12 cellular contexts compared by ENCODE assay signal in the genomic region with DNA sequence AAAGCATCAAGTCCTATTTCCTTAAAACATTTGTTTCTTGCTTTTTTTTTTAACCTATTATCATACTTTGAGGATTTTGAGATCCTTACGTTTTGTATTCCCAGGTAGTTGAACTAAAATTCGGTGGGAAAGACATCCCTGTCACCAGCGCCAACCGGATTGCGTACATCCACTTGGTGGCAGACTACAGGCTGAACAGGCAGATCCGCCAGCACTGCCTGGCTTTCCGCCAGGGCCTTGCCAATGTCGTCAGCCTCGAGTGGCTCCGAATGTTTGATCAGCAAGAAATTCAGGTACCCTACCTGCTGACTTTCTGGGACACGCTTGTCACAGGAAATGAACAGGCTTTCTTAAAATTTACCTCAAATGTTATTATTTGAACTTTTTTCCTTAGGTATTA.
A peak's percentile ranks its signal among the peaks of the same experiment; 100 is the strongest.
DNase-seq lines count a peak whose midpoint lies in the region; ATAC-seq, FAIRE-seq and TF ChIP-seq lines count a peak whose summit lies in the region.
"Had no signal": no experiment of that assay in that cellular context is flagged by ENCODE, and none has a peak within 500 bp of the region (broad histone marks: within the 10 kb centered on the region; RNA-seq: fewer than 3 reads in every experiment).

No MANE protein-coding gene starts in this region.

- no peak overlapping the region for H2AFZ ChIP-seq in keratinocyte (ENCODE audit: control insufficient read depth, low read length)
- H2AFZ ChIP-seq: hepatocyte, neural progenitor cell had no signal

- H3K36me3 Mint-ChIP-seq in MCF 10A (ENCODE audit: insufficient read depth, unreplicated experiment) = peaks cover 79% of the 10 kb centered on the region
- no peaks in the 10 kb centered on the region for H3K36me3 Mint-ChIP-seq in T-helper 17 cell (ENCODE audit: low read depth)
- peaks cover 15% of the 10 kb centered on the region for H3K36me3 Mint-ChIP-seq in activated naive CD8-positive, alpha-beta T cell treated with anti-CD3 and anti-CD28 coated beads for 36 hours

- no peak for ATAC-seq in T-helper 17 cell
- ATAC-seq in upper lobe of right lung = peak; percentile 88

- H3K9me3 ChIP-seq in T-helper 17 cell (ENCODE audit: control insufficient read depth, low read length, poor library complexity, severe bottlenecking) (no peaks in the 10 kb centered on the region), keratinocyte (ENCODE audit: control insufficient read depth, low read depth, low read length) (no peaks in the 10 kb centered on the region), upper lobe of right lung (no peaks in the 10 kb centered on the region)
- H3K9me3 ChIP-seq: uterus had no signal

- no peak overlapping the region for H3K9ac ChIP-seq in keratinocyte (ENCODE audit: control insufficient read depth, extremely low read depth, insufficient read depth, low read length)
- H3K9ac ChIP-seq: neural progenitor cell had no signal

- no peaks in the 10 kb centered on the region for H3K9me1 ChIP-seq in keratinocyte (ENCODE audit: control insufficient read depth, extremely low read depth, insufficient read depth, low read length)

- no peaks in the 10 kb centered on the region for H3K27me3 ChIP-seq in keratinocyte (ENCODE audit: control insufficient read depth, extremely low read depth, insufficient read depth, low read length)
- H3K27me3 ChIP-seq in upper lobe of right lung = no peaks in the 10 kb centered on the region
- H3K27me3 ChIP-seq: hepatocyte, neural progenitor cell, uterus had no signal

- POLR2A ChIA-PET in MCF 10A (lab: Yijun Ruan, JAX) = no interaction called here

- H3K4me1 Mint-ChIP-seq in MCF 10A (ENCODE audit: insufficient read depth, unreplicated experiment) (no peaks in the 10 kb centered on the region), T-helper 17 cell (peaks cover 2% of the 10 kb centered on the region)
- H3K4me1 Mint-ChIP-seq in activated naive CD8-positive, alpha-beta T cell treated with anti-CD3 and anti-CD28 coated beads for 36 hours = no peaks in the 10 kb centered on the region
- H3K4me1 Mint-ChIP-seq: neural progenitor cell had no signal

- H3K4me3 ChIP-seq in keratinocyte (ENCODE audit: control insufficient read depth in 2 of 3, extremely low read depth in 1 of 3, insufficient read depth in 2 of 3, low read depth in 1 of 3, low read length in 3 of 3) (no peak overlapping the region), upper lobe of right lung (no peak overlapping the region)
- H3K4me3 ChIP-seq: hepatocyte, neural progenitor cell, uterus had no signal

- H3K4me1 ChIP-seq in keratinocyte (ENCODE audit: control insufficient read depth, extremely low read depth, insufficient read depth, low read length) (no peaks in the 10 kb centered on the region), upper lobe of right lung (no peaks in the 10 kb centered on the region)
- H3K4me1 ChIP-seq: neural progenitor cell, uterus had no signal

- CTCF ChIA-PET in MCF 10A (lab: Yijun Ruan, JAX) = interaction anchor here (0.6 kb wide), 1 partner anchor 85 kb away, joined by 3 read pairs; no protein-coding TSS in a partner anchor

- H3K9me3 Mint-ChIP-seq in MCF 10A (ENCODE audit: unreplicated experiment) = no peaks in the 10 kb centered on the region
- no peaks in the 10 kb centered on the region for H3K9me3 Mint-ChIP-seq in activated naive CD8-positive, alpha-beta T cell treated with anti-CD3 and anti-CD28 coated beads for 36 hours
- H3K9me3 Mint-ChIP-seq: dendritic cell treated with granulocyte-macrophage colony-stimulating factor and Interleukin-4, amounts not matched to agents 40 ng/mL and 50 ng/mL, for 4 days; neural progenitor cell had no signal

- H3K4me3 Mint-ChIP-seq in MCF 10A (ENCODE audit: unreplicated experiment) = no peak overlapping the region
- H3K4me3 Mint-ChIP-seq in T-helper 17 cell = no peak overlapping the region
- no peak overlapping the region for H3K4me3 Mint-ChIP-seq in activated naive CD8-positive, alpha-beta T cell treated with anti-CD3 and anti-CD28 coated beads for 36 hours
- H3K4me3 Mint-ChIP-seq: dendritic cell treated with granulocyte-macrophage colony-stimulating factor and Interleukin-4, amounts not matched to agents 40 ng/mL and 50 ng/mL, for 4 days; neural progenitor cell had no signal

- H3K27ac Mint-ChIP-seq in MCF 10A (ENCODE audit: low read depth, unreplicated experiment) (no peak overlapping the region), T-helper 17 cell (peak overlapping the region; percentile 8)
- H3K27ac Mint-ChIP-seq in activated naive CD8-positive, alpha-beta T cell treated with anti-CD3 and anti-CD28 coated beads for 36 hours = no peak overlapping the region
- H3K27ac Mint-ChIP-seq: dendritic cell treated with granulocyte-macrophage colony-stimulating factor and Interleukin-4, amounts not matched to agents 40 ng/mL and 50 ng/mL, for 4 days; neural progenitor cell had no signal

- H3K27me3 Mint-ChIP-seq in MCF 10A (ENCODE audit: insufficient read depth, unreplicated experiment) (no peaks in the 10 kb centered on the region), T-helper 17 cell (no peaks in the 10 kb centered on the region)
- H3K27me3 Mint-ChIP-seq in activated naive CD8-positive, alpha-beta T cell treated with anti-CD3 and anti-CD28 coated beads for 36 hours = no peaks in the 10 kb centered on the region
- H3K27me3 Mint-ChIP-seq: dendritic cell treated with granulocyte-macrophage colony-stimulating factor and Interleukin-4, amounts not matched to agents 40 ng/mL and 50 ng/mL, for 4 days had no signal

- DNase-seq in T47D (ENCODE audit: low read depth in 1 of 2, low spot score in 1 of 2) (peak; percentile 49 to 86), MCF 10A (ENCODE audit: unreplicated experiment) (no peak), T-helper 17 cell (no peak), keratinocyte (ENCODE audit: low read depth, low spot score) (no peak), upper lobe of right lung (peak; percentile 95), HPDE6-E6E7 (ENCODE audit: extremely low spot score) (no peak), HCEC 1CT (no peak)
- DNase-seq in activated naive CD8-positive, alpha-beta T cell treated with anti-CD3 and anti-CD28 coated beads for 36 hours = no peak
- DNase-seq: uterus had no signal

- no peaks in the 10 kb centered on the region for H3K79me2 ChIP-seq in keratinocyte (ENCODE audit: control insufficient read depth, insufficient read depth, low read length)
- H3K79me2 ChIP-seq: hepatocyte had no signal

- no peak for FAIRE-seq in keratinocyte (lab: Jason Lieb, UNC)

- BruUV-seq in MCF 10A (replicated peaks; lab: Mats Ljungman, UMichigan) = no TSS peak

- dilution Hi-C loops in keratinocyte (cut with MboI; ENCODE audit: extremely low pct_ligation_motif_present, low sequenced_read_pairs) = no loop called here

- no peak overlapping the region for H3K27ac ChIP-seq in keratinocyte (ENCODE audit: control insufficient read depth, insufficient read depth, low read length)
- H3K27ac ChIP-seq in upper lobe of right lung = no peak overlapping the region
- H3K27ac ChIP-seq: hepatocyte, neural progenitor cell, uterus had no signal

- H3K4me2 ChIP-seq in keratinocyte (ENCODE audit: control insufficient read depth, extremely low read depth, insufficient read depth, low read depth, low read length) = no peak overlapping the region
- H3K4me2 ChIP-seq: hepatocyte, neural progenitor cell had no signal

- intact Hi-C loops in MCF 10A (cut with micrococcal nuclease) (no loop called here), upper lobe of right lung (cut with DNase I) (no loop called here)

- H3K36me3 ChIP-seq in keratinocyte (ENCODE audit: control insufficient read depth in 2 of 2, extremely low read depth in 1 of 2, insufficient read depth in 2 of 2, low read length in 2 of 2) (peaks cover 28% of the 10 kb centered on the region in 2 experiments), upper lobe of right lung (peaks cover 78% of the 10 kb centered on the region)
- H3K36me3 ChIP-seq: uterus had no signal

- in situ Hi-C loops in T47D (cut with HindIII; ENCODE audit: low pct_unique_long_range_greater_than_20kb, low sequenced_read_pairs) = no loop called here

- no peaks in the 10 kb centered on the region for H4K20me1 ChIP-seq in keratinocyte (ENCODE audit: control insufficient read depth, extremely low read depth, insufficient read depth, low read length)

- TF ChIP-seq CTCF in MCF 10A (IDR thresholded peaks at IDR 0.05; ENCODE audit: unreplicated experiment) (no peak), keratinocyte (optimal IDR thresholded peaks at IDR 0.05 in 1 of 3, IDR thresholded peaks at IDR 0.05 in 1 of 3, conservative IDR thresholded peaks at IDR 0.05 in 1 of 3; ENCODE audit: extremely low read depth in 1 of 3, insufficient read depth in 2 of 3, low read length in 3 of 3) (peak; percentile 11 to 53 (median 15)), upper lobe of right lung (IDR thresholded peaks at IDR 0.05) (peak; percentile 23)

Comparison
In these comparisons a context has a peak if more than half of its experiments do, and no peak if none do; other contexts are left out.
1. DNase-seq: peak in T47D (2 of 2) and upper lobe of right lung (single experiment); none in MCF 10A (single experiment), T-helper 17 cell (0 of 3), keratinocyte (single experiment), HPDE6-E6E7 (single experiment), HCEC 1CT (single experiment) and activated naive CD8-positive, alpha-beta T cell treated with anti-CD3 and anti-CD28 coated beads for 36 hours (single experiment).